ENCODE assay signal across 8 cellular contexts in the genomic region with DNA sequence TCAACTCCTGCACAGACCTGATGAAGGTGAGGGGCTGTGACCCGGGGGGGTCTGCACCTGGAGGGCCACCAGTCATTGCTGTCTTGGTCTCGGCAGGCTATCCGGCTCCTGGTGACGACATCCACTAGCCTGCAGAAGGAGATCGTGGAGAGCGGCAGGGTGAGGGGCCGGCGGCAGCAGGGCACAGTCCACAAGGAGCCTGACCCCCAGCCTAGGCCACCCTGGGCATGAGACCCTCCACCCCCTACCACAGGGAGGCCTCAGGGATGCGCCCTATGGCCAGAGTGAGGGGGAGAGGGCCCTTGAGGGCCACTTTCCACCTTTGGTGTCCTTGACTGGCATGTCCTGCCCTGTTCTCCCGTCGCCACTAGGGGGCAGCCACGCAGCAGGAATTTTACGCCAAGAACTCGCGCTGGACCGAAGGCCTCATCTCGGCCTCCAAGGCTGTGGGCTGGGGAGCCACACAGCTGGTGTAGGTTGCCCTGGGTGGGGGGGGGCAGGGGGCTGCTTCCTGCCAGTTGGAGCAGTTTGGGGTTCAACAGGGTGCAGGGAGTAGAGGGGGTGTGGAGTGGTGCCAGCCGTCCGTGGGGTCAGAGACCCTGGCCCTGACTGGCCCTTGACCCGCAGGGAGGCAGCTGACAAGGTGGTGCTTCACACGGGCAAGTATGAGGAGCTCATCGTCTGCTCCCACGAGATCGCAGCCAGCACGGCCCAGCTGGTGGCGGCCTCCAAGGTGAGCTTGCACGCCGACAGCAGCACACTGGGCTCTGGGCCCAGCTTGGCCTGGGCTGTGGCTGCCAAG. TPM values are rescaled to one million over a fixed set of nuclear protein-coding genes. Genes with fewer than 3 reads are reported as not detected.
A peak's percentile ranks its signal among the peaks of the same experiment; 100 is the strongest.
DNase-seq lines count a peak whose midpoint lies in the region; ATAC-seq, FAIRE-seq and TF ChIP-seq lines count a peak whose summit lies in the region.

No MANE protein-coding gene starts in this region.

- peak; percentile 56 for ATAC-seq in T-helper 17 cell
- peak; percentile 59 to 87 (median 77) for ATAC-seq in heart right ventricle
- no peak for ATAC-seq in GM19324 (IDR thresholded peaks at IDR 0.05; ENCODE audit: low FRiP score, unreplicated experiment)

- peaks cover 2% of the 10 kb centered on the region for H3K36me3 Mint-ChIP-seq in T-helper 17 cell (ENCODE audit: low read depth)

- no peaks in the 10 kb centered on the region for H3K9me3 ChIP-seq in T-helper 17 cell (ENCODE audit: control insufficient read depth, low read length, poor library complexity, severe bottlenecking)
- no peaks in the 10 kb centered on the region for H3K9me3 ChIP-seq in adrenal gland (replicated peaks in 1 of 3)
- no peaks in the 10 kb centered on the region for H3K9me3 ChIP-seq in heart right ventricle

- H3K27ac Mint-ChIP-seq in T-helper 17 cell: no peak overlapping the region

- peak overlapping the region; percentile 21 for H3K4me3 Mint-ChIP-seq in T-helper 17 cell

- peaks cover 2% of the 10 kb centered on the region for H3K4me1 Mint-ChIP-seq in T-helper 17 cell

- H3K36me3 ChIP-seq in adrenal gland (replicated peaks in 1 of 2) (peaks cover 0 to 2% of the 10 kb centered on the region in 2 donors), heart right ventricle (peaks cover 0 to 63% (median 0%) of the 10 kb centered on the region in 9 donors)

- peak; percentile 94 for FAIRE-seq in GM12892 (lab: Jason Lieb, UNC)

- no peaks in the 10 kb centered on the region for H3K27me3 Mint-ChIP-seq in T-helper 17 cell

- TF ChIP-seq CTCF in adrenal gland (IDR thresholded peaks at IDR 0.05): peak; percentile 88 to 98 (median 98)
- TF ChIP-seq CTCF in heart right ventricle (IDR thresholded peaks at IDR 0.05): peak; percentile 84 to 95 (median 88)

- WGBS in adrenal gland, 4 donors: 12 to 29% (median 26%) methylated on average over 10 to 28 of the region's 28 CpGs
- 29 to 33% methylated on average over 28 of the region's 28 CpGs for WGBS in heart right ventricle, 2 donors

- peak; percentile 87 for DNase-seq in GM12892 (ENCODE audit: insufficient read length)
- peak; percentile 79 for DNase-seq in NAMALWA (ENCODE audit: low spot score)
- DNase-seq in T-helper 17 cell: peak; percentile 67 to 76 (median 69)
- DNase-seq in adrenal gland: peak; percentile 86 to 95 (median 90)
- DNase-seq in heart right ventricle: peak; percentile 87 to 90
- DNase-seq in retina: peak; percentile 80
- no peak for DNase-seq in cortex of kidney (lab: John Stamatoyannopoulos, UW)

- no peaks in the 10 kb centered on the region for H3K27me3 ChIP-seq in adrenal gland
- H3K27me3 ChIP-seq in heart right ventricle: no peaks in the 10 kb centered on the region

- TF ChIP-seq POLR2A in GM12892 (IDR thresholded peaks at IDR 0.05; ENCODE audit: low read depth, low read length) (no peak), adrenal gland (IDR thresholded peaks at IDR 0.05) (no peak)

- peak overlapping the region in 4 of 5 donors; percentile 45 to 91 (median 72) for H3K27ac ChIP-seq in adrenal gland
- H3K27ac ChIP-seq in heart right ventricle: peak overlapping the region in 8 of 10 donors; percentile 45 to 76 (median 54)

- no peak overlapping the region for H3K4me3 ChIP-seq in adrenal gland
- no peak overlapping the region for H3K4me3 ChIP-seq in heart right ventricle

- H3K4me1 ChIP-seq in adrenal gland (replicated peaks in 1 of 2) (peaks cover 12 to 27% of the 10 kb centered on the region in 2 donors), heart right ventricle (peaks cover 3 to 51% (median 42%) of the 10 kb centered on the region in 9 donors)

- intact Hi-C loops in adrenal gland (cut with DNase I): loop anchor here in 1 of 2 donors (2.0 kb wide), 1 partner anchor 91 kb away; no protein-coding TSS in a partner anchor
- intact Hi-C loops in heart right ventricle (cut with DNase I): loop anchor here in 9 of 10 donors (1.0 to 10.0 kb wide), 8 partner anchors 37 to 377 kb away; partner anchors contain the start of genes MPHOSPH9 (in 4 of the 9), MTRFR (in 4 of the 9) and VPS37B (in 1 of the 9)

RNA-seq across cellular contexts. Expression of gene HIP1R, which starts 25.0 kb away (rescaled TPM):
- 4.4 TPM for polyA plus RNA-seq in GM12892 (2012; ENCODE audit: missing spikeins)
- 10 to 100 TPM; 61.5 to 67.4 TPM for total RNA-seq in T-helper 17 cell
- total RNA-seq in adrenal gland: 100 to 1,000 TPM in 1 of 8 donors, 10 to 100 TPM in 7; 32.2 to 107 (median 41.3) TPM
- polyA plus RNA-seq in adrenal gland: 10 to 100 TPM; 21.6 to 70.9 (median 57.5) TPM
- 10 to 100 TPM; 13.7 to 26.4 (median 17.5) TPM for total RNA-seq in heart right ventricle
- 10 to 100 TPM; 25.9 to 37.7 TPM for polyA plus RNA-seq in heart right ventricle

RNA-seq across cellular contexts. Expression of gene VPS37B, which starts 35.7 kb away (rescaled TPM):
- 5.5 TPM for polyA plus RNA-seq in GM12892 (2012; ENCODE audit: missing spikeins)
- 10 to 100 TPM; 82.2 to 90.5 TPM for total RNA-seq in T-helper 17 cell
- 10 to 100 TPM; 21.8 to 46.1 (median 30.7) TPM for total RNA-seq in adrenal gland
- 10 to 100 TPM; 11.0 to 52.4 (median 25.7) TPM for polyA plus RNA-seq in adrenal gland
- total RNA-seq in heart right ventricle: 10 to 100 TPM; 17.6 to 33.2 (median 19.8) TPM
- polyA plus RNA-seq in heart right ventricle: 10 to 100 TPM; 16.4 to 26.7 TPM
